Comparison of ENCODE assay signal across 14 cellular contexts in the genomic region with DNA sequence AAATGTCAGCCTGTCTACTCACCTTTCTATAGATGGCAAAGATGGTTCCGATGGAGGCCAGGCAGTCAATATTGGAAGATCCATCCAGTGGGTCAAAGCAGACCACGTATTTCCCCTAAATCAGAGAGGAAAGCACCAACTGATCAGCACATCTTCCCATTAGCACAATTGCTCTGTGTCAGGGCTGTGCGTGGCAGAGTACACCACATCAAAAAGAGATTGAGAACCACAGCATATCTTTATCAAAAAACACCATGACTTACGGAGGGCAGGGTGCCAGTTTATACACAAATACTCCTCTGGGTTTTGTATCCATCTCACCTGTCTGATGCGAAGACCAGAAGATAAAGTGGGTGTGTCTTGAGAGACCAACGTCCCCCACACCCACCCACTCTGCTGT. TPM values are rescaled to one million over a fixed set of nuclear protein-coding genes. Genes with fewer than 3 reads are reported as not detected.
A peak's percentile ranks its signal among the peaks of the same experiment; 100 is the strongest.
DNase-seq lines count a peak whose midpoint lies in the region; TF ChIP-seq lines count a peak whose summit lies in the region.
"Had no signal": no experiment of that assay in that cellular context is flagged by ENCODE, and none has a peak within 500 bp of the region (broad histone marks: within the 10 kb centered on the region; RNA-seq: fewer than 3 reads in every experiment).

No MANE protein-coding gene starts in this region.

- H3K27me3 Mint-ChIP-seq in CD4-positive, alpha-beta memory T cell, result peaks cover 8 to 18% of the 10 kb centered on the region in 2 donors
- H3K27me3 Mint-ChIP-seq in activated naive CD8-positive, alpha-beta T cell treated with anti-CD3 and anti-CD28 coated beads for 36 hours, result peaks cover 31% of the 10 kb centered on the region
- no peaks in the 10 kb centered on the region for H3K27me3 Mint-ChIP-seq in neural progenitor cell (ENCODE audit: insufficient read depth, low read depth)

- H3K27ac Mint-ChIP-seq in CD4-positive, alpha-beta memory T cell, result peak overlapping the region in 4 of 7 donors; percentile 1 to 73 (median 36)
- H3K27ac Mint-ChIP-seq in activated naive CD8-positive, alpha-beta T cell treated with anti-CD3 and anti-CD28 coated beads for 36 hours, result peak overlapping the region; percentile 35
- peak overlapping the region; percentile 79 for H3K27ac Mint-ChIP-seq in neural progenitor cell
- H3K27ac Mint-ChIP-seq: H9 had no signal

- H3K79me2 ChIP-seq in Loucy (ENCODE audit: insufficient read depth, low read length) (no peaks in the 10 kb centered on the region), neural progenitor cell (ENCODE audit: low read depth) (no peaks in the 10 kb centered on the region)

- H3K4me3 Mint-ChIP-seq in CD4-positive, alpha-beta memory T cell, result peak overlapping the region in 4 of 8 donors; percentile 3 to 42 (median 34)
- no peak overlapping the region for H3K4me3 Mint-ChIP-seq in activated naive CD8-positive, alpha-beta T cell treated with anti-CD3 and anti-CD28 coated beads for 36 hours
- no peak overlapping the region for H3K4me3 Mint-ChIP-seq in neural progenitor cell
- H3K4me3 Mint-ChIP-seq: H9 had no signal

- POLR2A ChIA-PET in CD4-positive, alpha-beta memory T cell (lab: Charles Lee; ENCODE audit: partially characterized antibody), result no interaction called here

- peaks cover 24% of the 10 kb centered on the region for H3K4me1 ChIP-seq in CD4-positive, alpha-beta memory T cell (ENCODE audit: insufficient read depth, low read length)
- peaks cover 7% of the 10 kb centered on the region for H3K4me1 ChIP-seq in Loucy (ENCODE audit: insufficient read depth, low read length, poor library complexity, severe bottlenecking)
- H3K4me1 ChIP-seq in neural progenitor cell, result peaks cover 5% of the 10 kb centered on the region
- H3K4me1 ChIP-seq: BE2C had no signal

- H3K9me3 ChIP-seq in CD4-positive, alpha-beta memory T cell (ENCODE audit: control insufficient read depth in 1 of 2, low read length in 2 of 2), result no peaks in the 10 kb centered on the region
- H3K9me3 ChIP-seq in Loucy (ENCODE audit: insufficient read depth, low read depth, low read length) (no peaks in the 10 kb centered on the region), neural progenitor cell (ENCODE audit: low read depth) (peaks cover 3% of the 10 kb centered on the region)
- H3K9me3 ChIP-seq: BE2C had no signal

- no peaks in the 10 kb centered on the region for H3K36me3 Mint-ChIP-seq in CD4-positive, alpha-beta memory T cell
- H3K36me3 Mint-ChIP-seq in activated naive CD8-positive, alpha-beta T cell treated with anti-CD3 and anti-CD28 coated beads for 36 hours, result no peaks in the 10 kb centered on the region
- no peaks in the 10 kb centered on the region for H3K36me3 Mint-ChIP-seq in neural progenitor cell

- H3K27me3 ChIP-seq in CD4-positive, alpha-beta memory T cell (ENCODE audit: insufficient read depth, low read length), result no peaks in the 10 kb centered on the region
- H3K27me3 ChIP-seq in Loucy (ENCODE audit: insufficient read depth, low read length, poor library complexity, severe bottlenecking) (no peaks in the 10 kb centered on the region), neural progenitor cell (no peaks in the 10 kb centered on the region)
- H3K27me3 ChIP-seq: BE2C had no signal

- CTCF ChIA-PET in CD4-positive, alpha-beta memory T cell (lab: Charles Lee; ENCODE audit: partially characterized antibody), result no interaction called here

- H3K9me3 Mint-ChIP-seq in CD4-positive, alpha-beta memory T cell, result no peaks in the 10 kb centered on the region
- no peaks in the 10 kb centered on the region for H3K9me3 Mint-ChIP-seq in activated naive CD8-positive, alpha-beta T cell treated with anti-CD3 and anti-CD28 coated beads for 36 hours
- no peaks in the 10 kb centered on the region for H3K9me3 Mint-ChIP-seq in neural progenitor cell

- H3F3A ChIP-seq in Loucy (ENCODE audit: low read depth), result 0 out of 2 replicates have a peak, but pooled peaks cover 2% of the 10 kb centered on the region
- peaks cover 4% of the 10 kb centered on the region for H3F3A ChIP-seq in neural progenitor cell (ENCODE audit: low read depth)

- no peak overlapping the region for H3K4me3 ChIP-seq in CD4-positive, alpha-beta memory T cell (ENCODE audit: low read length in 2 of 2)
- H3K4me3 ChIP-seq in Loucy (ENCODE audit: low read length, poor library complexity, severe bottlenecking) (no peak overlapping the region), neural progenitor cell (no peak overlapping the region), coronary artery (no peak overlapping the region)

- H3K4me2 ChIP-seq in Loucy (ENCODE audit: low read depth, low read length, poor library complexity, severe bottlenecking), result no peak overlapping the region
- no peak overlapping the region for H3K4me2 ChIP-seq in neural progenitor cell

- TF ChIP-seq CTCF in Loucy (conservative IDR thresholded peaks at IDR 0.05; ENCODE audit: low read length) (no peak), neural progenitor cell (IDR thresholded peaks at IDR 0.05) (no peak), GM13977 (IDR thresholded peaks at IDR 0.05; ENCODE audit: extremely low read depth, insufficient read depth, missing control alignments) (no peak), coronary artery (IDR thresholded peaks at IDR 0.05) (no peak)

- no peak overlapping the region for H3K9ac ChIP-seq in Loucy (ENCODE audit: low read depth, low read length, poor library complexity, severe bottlenecking)
- H3K9ac ChIP-seq in neural progenitor cell, result no peak overlapping the region

- peak in 4 of 5 donors; percentile 25 to 45 (median 30) for DNase-seq in CD4-positive, alpha-beta memory T cell
- DNase-seq in activated naive CD8-positive, alpha-beta T cell treated with anti-CD3 and anti-CD28 coated beads for 36 hours, result no peak
- DNase-seq in neural progenitor cell (ENCODE audit: low spot score) (no peak), DMS79 treated with DMSO at 0.1 percent for 48 hours (lab: John Stamatoyannopoulos, UW) (no peak), GM13977 (ENCODE audit: low spot score) (no peak), coronary artery (ENCODE audit: low spot score) (no peak)
- DNase-seq: BE2C, H9, MV-4-11, NCI-H1436 treated with DMSO at 0.1 percent for 48 hours, NCI-H2081, NCI-H69 had no signal

- no peaks in the 10 kb centered on the region for H4K20me1 ChIP-seq in Loucy (ENCODE audit: insufficient read depth, low read length, poor library complexity, severe bottlenecking)
- no peaks in the 10 kb centered on the region for H4K20me1 ChIP-seq in neural progenitor cell (ENCODE audit: low read depth)

- no peaks in the 10 kb centered on the region for H3K9me2 ChIP-seq in Loucy (replicated peaks; ENCODE audit: low read depth, low read length)

- in situ Hi-C loops in GM13977 (cut with MboI; ENCODE audit: low pct_unique_long_range_greater_than_20kb, low sequenced_read_pairs, unreplicated experiment), result no loop called here

- intact Hi-C loops in CD4-positive, alpha-beta memory T cell (cut with micrococcal nuclease), result no loop called here

- H2AFZ ChIP-seq in Loucy (ENCODE audit: low read length) (peak overlapping the region; percentile 41; the same call in 1 of the 2 replicates), neural progenitor cell (replicated peaks) (no peak overlapping the region)

- H3K36me3 ChIP-seq in CD4-positive, alpha-beta memory T cell (ENCODE audit: insufficient read depth, low read length), result no peaks in the 10 kb centered on the region
- no peaks in the 10 kb centered on the region for H3K36me3 ChIP-seq in Loucy (ENCODE audit: insufficient read depth, low read length)
- H3K36me3 ChIP-seq in neural progenitor cell, result no peaks in the 10 kb centered on the region
- H3K36me3 ChIP-seq: BE2C had no signal

- H3K4me1 Mint-ChIP-seq in CD4-positive, alpha-beta memory T cell, result peaks cover 12 to 24% (median 13%) of the 10 kb centered on the region in 4 donors
- peaks cover 19% of the 10 kb centered on the region for H3K4me1 Mint-ChIP-seq in activated naive CD8-positive, alpha-beta T cell treated with anti-CD3 and anti-CD28 coated beads for 36 hours
- no peaks in the 10 kb centered on the region for H3K4me1 Mint-ChIP-seq in neural progenitor cell

- H3K27ac ChIP-seq in CD4-positive, alpha-beta memory T cell (ENCODE audit: low read depth, low read length), result no peak overlapping the region
- H3K27ac ChIP-seq in neural progenitor cell (no peak overlapping the region), coronary artery (no peak overlapping the region)

RNA-seq across cellular contexts. Expression of a gene that starts 9.1 kb away (rescaled TPM):
- not detected for total RNA-seq in CD4-positive, alpha-beta memory T cell
- not detected for polyA plus RNA-seq in CD4-positive, alpha-beta memory T cell
- not detected for total RNA-seq in activated naive CD8-positive, alpha-beta T cell treated with anti-CD3 and anti-CD28 coated beads for 36 hours
- total RNA-seq in neural progenitor cell (ENCODE audit: low replicate concordance), result not detected in 2 replicates
- total RNA-seq: H9 had no signal
- polyA plus RNA-seq: AG04450 had no signal

RNA-seq across cellular contexts. Expression of a gene that starts 29.7 kb away (rescaled TPM):
- not detected for total RNA-seq in CD4-positive, alpha-beta memory T cell
- not detected for polyA plus RNA-seq in CD4-positive, alpha-beta memory T cell
- total RNA-seq in activated naive CD8-positive, alpha-beta T cell treated with anti-CD3 and anti-CD28 coated beads for 36 hours, result not detected
- total RNA-seq in neural progenitor cell (ENCODE audit: low replicate concordance), result 12.3 and 19.9 TPM in 2 replicates
- polyA plus RNA-seq: AG04450 had no signal

RNA-seq across cellular contexts. Expression of a gene that starts 54.8 kb away (rescaled TPM):
- 1 to 10 TPM; 6.3 to 9.2 TPM for total RNA-seq in CD4-positive, alpha-beta memory T cell
- polyA plus RNA-seq in CD4-positive, alpha-beta memory T cell, result 1 to 10 TPM; 3.5 to 8.2 TPM
- total RNA-seq in activated naive CD8-positive, alpha-beta T cell treated with anti-CD3 and anti-CD28 coated beads for 36 hours, result 1 to 10 TPM in 1 of 2 experiments, under 1 TPM in 1; 0.82 to 1.2 TPM
- 0.31 TPM in 1 of 2 replicates, not detected in the other for total RNA-seq in neural progenitor cell (ENCODE audit: low replicate concordance)
- polyA plus RNA-seq: AG04450 had no signal

Comparison
In these comparisons a context has a peak if more than half of its experiments do, and no peak if none do; other contexts are left out.
1. DNase-seq: peak in CD4-positive, alpha-beta memory T cell (4 of 5); none in activated naive CD8-positive, alpha-beta T cell treated with anti-CD3 and anti-CD28 coated beads for 36 hours (single experiment), neural progenitor cell (single experiment), DMS79 treated with DMSO at 0.1 percent for 48 hours (single experiment), GM13977 (single experiment) and coronary artery (single experiment).
2. RNA of a gene that starts 29.7 kb away (total RNA-seq): 12.3 to 19.9 TPM in neural progenitor cell; not detected in CD4-positive, alpha-beta memory T cell and not detected in activated naive CD8-positive, alpha-beta T cell treated with anti-CD3 and anti-CD28 coated beads for 36 hours; every median in the first group is over 10 times any median in the second.
3. Peak in every context shown above with its lines, with median percentiles within 50 percentile points of each other: H3K27ac Mint-ChIP-seq.